Comparison of ENCODE assay signal across 25 cellular contexts in the genomic region with DNA sequence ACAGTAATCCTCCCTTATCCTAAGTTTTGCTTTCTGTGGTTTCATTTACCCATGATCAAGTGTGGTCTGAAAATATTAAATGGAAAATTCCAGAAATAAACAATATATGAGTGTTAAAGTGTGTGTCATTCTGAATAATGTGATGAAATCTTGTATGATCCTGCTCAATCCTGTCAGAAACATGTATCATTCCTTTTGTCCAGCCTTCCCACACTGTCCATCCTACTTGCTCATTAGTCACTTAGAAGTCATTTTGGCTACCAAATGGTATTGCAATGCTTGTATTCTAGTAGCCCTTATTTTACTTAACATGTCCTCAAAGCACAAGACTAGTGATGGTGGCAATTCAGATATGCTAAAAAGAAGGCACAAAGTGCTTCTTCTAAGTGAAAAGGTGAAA.
DNase-seq lines count a peak whose midpoint lies in the region; ATAC-seq and TF ChIP-seq lines count a peak whose summit lies in the region.
"Had no signal": no experiment of that assay in that cellular context is flagged by ENCODE, and none has a peak within 500 bp of the region (broad histone marks: within the 10 kb centered on the region; RNA-seq: fewer than 3 reads in every experiment).

No MANE protein-coding gene starts in this region.

- H3K36me3 Mint-ChIP-seq in endodermal cell (ENCODE audit: low read depth), result no peaks in the 10 kb centered on the region
- no peaks in the 10 kb centered on the region for H3K36me3 Mint-ChIP-seq in effector memory CD8-positive, alpha-beta T cell (ENCODE audit: insufficient read depth)
- H3K36me3 Mint-ChIP-seq: activated naive CD4-positive, alpha-beta T cell treated with anti-CD3 and anti-CD28 coated beads, Interleukin-2, amount 50 U/mL, for 24 hours; CD4-positive, CD25-positive, alpha-beta regulatory T cell had no signal

- H3K27ac Mint-ChIP-seq in endodermal cell, result no peak overlapping the region
- no peak overlapping the region for H3K27ac Mint-ChIP-seq in effector memory CD8-positive, alpha-beta T cell
- H3K27ac Mint-ChIP-seq: activated naive CD4-positive, alpha-beta T cell treated with anti-CD3 and anti-CD28 coated beads, Interleukin-2, amount 50 U/mL, for 24 hours; CD4-positive, CD25-positive, alpha-beta regulatory T cell had no signal

- H3K27me3 ChIP-seq in adipocyte (replicated peaks; ENCODE audit: control insufficient read depth, insufficient read depth, low read length), result no peaks in the 10 kb centered on the region
- H3K27me3 ChIP-seq in endodermal cell (ENCODE audit: control insufficient read depth, insufficient read depth, low read length, poor library complexity, severe bottlenecking), result no peaks in the 10 kb centered on the region
- H3K27me3 ChIP-seq: right lobe of liver, SJSA1 had no signal

- no peak overlapping the region for H3K9ac ChIP-seq in adipocyte (ENCODE audit: low read length)
- no peak overlapping the region for H3K9ac ChIP-seq in endodermal cell (ENCODE audit: extremely low read depth, low read length, poor library complexity, severe bottlenecking)

- in situ Hi-C loops in G401 (cut with HindIII; ENCODE audit: low sequenced_read_pairs), result no loop called here

- H3K4me1 ChIP-seq in adipocyte (ENCODE audit: control insufficient read depth, insufficient read depth, low read length) (peaks cover 10% of the 10 kb centered on the region), endodermal cell (ENCODE audit: control insufficient read depth, insufficient read depth, low read length) (no peaks in the 10 kb centered on the region)
- H3K4me1 ChIP-seq: right lobe of liver, SJSA1 had no signal

- peaks cover 11% of the 10 kb centered on the region for H3K27me3 Mint-ChIP-seq in endodermal cell (ENCODE audit: insufficient read depth)
- no peaks in the 10 kb centered on the region for H3K27me3 Mint-ChIP-seq in effector memory CD8-positive, alpha-beta T cell
- H3K27me3 Mint-ChIP-seq: activated naive CD4-positive, alpha-beta T cell treated with anti-CD3 and anti-CD28 coated beads, Interleukin-2, amount 50 U/mL, for 24 hours; CD4-positive, CD25-positive, alpha-beta regulatory T cell had no signal

- H3K36me3 ChIP-seq in adipocyte (ENCODE audit: control insufficient read depth, insufficient read depth, low read length, severe bottlenecking), result no peaks in the 10 kb centered on the region
- H3K36me3 ChIP-seq in endodermal cell (ENCODE audit: control insufficient read depth, insufficient read depth, low read length), result no peaks in the 10 kb centered on the region
- H3K36me3 ChIP-seq: right lobe of liver, SJSA1 had no signal

- H3K4me1 Mint-ChIP-seq in endodermal cell, result no peaks in the 10 kb centered on the region
- no peaks in the 10 kb centered on the region for H3K4me1 Mint-ChIP-seq in effector memory CD8-positive, alpha-beta T cell (ENCODE audit: low read depth in 2 of 2)
- H3K4me1 Mint-ChIP-seq: activated naive CD4-positive, alpha-beta T cell treated with anti-CD3 and anti-CD28 coated beads, Interleukin-2, amount 50 U/mL, for 24 hours; CD4-positive, CD25-positive, alpha-beta regulatory T cell had no signal

- H3K9me3 ChIP-seq in adipocyte (ENCODE audit: control insufficient read depth, low read length), result no peaks in the 10 kb centered on the region
- H3K9me3 ChIP-seq in endodermal cell (ENCODE audit: control insufficient read depth, low read length), result peaks cover 21% of the 10 kb centered on the region
- H3K9me3 ChIP-seq: right lobe of liver had no signal

- H3K27ac ChIP-seq in endodermal cell (ENCODE audit: low read depth, low read length), result no peak overlapping the region
- H3K27ac ChIP-seq: right lobe of liver, SJSA1 had no signal

- H3K9me3 Mint-ChIP-seq in endodermal cell, result peaks cover 4% of the 10 kb centered on the region
- peaks cover 8 to 11% of the 10 kb centered on the region in 2 donors for H3K9me3 Mint-ChIP-seq in effector memory CD8-positive, alpha-beta T cell

- ATAC-seq in effector memory CD8-positive, alpha-beta T cell (replicated peaks), result no peak
- ATAC-seq: Panc1, right lobe of liver had no signal

- H3K4me3 ChIP-seq in adipocyte (ENCODE audit: low read length) (no peak overlapping the region), endodermal cell (ENCODE audit: low read length) (no peak overlapping the region)
- H3K4me3 ChIP-seq: right lobe of liver, SJSA1 had no signal

- DNase-seq in HCEC 1CT (peak; percentile 90), adipocyte (ENCODE audit: low read depth) (peak; percentile 24), fibroblast of peridontal ligament (ENCODE audit: extremely low read depth) (peak; percentile 62), endodermal cell (no peak), G401 (ENCODE audit: low spot score) (no peak)
- no peak for DNase-seq in stimulated activated CD4-positive, alpha-beta T cell treated with anti-CD3 and anti-CD28 coated beads, Interleukin-15, amount 100 ng/mL, for 24 hours
- DNase-seq in effector memory CD8-positive, alpha-beta T cell, result no peak
- DNase-seq: activated CD4-positive, alpha-beta T cell treated with anti-CD3 and anti-CD28 coated beads, Interleukin-2, amount 50 U/mL, for 4 hours; activated CD4-positive, CD25-positive, alpha-beta regulatory T cell; activated CD8-positive, alpha-beta memory T cell treated with anti-CD3 and anti-CD28 coated beads, Interleukin-2, amount 50 U/mL, for 48 hours; anterior cingulate cortex; CD4-positive, CD25-positive, alpha-beta regulatory T cell; central memory CD4-positive, alpha-beta T cell; GOT3; head of caudate nucleus; mesendoderm; NCI-H1092 treated with DMSO at 0.1 percent for 48 hours; NCI-H1930; NCI-H526; posterior cingulate gyrus; right lobe of liver; stimulated activated naive CD4-positive, alpha-beta T cell had no signal

- no peak overlapping the region for H3K4me3 Mint-ChIP-seq in endodermal cell
- H3K4me3 Mint-ChIP-seq in effector memory CD8-positive, alpha-beta T cell, result no peak overlapping the region
- H3K4me3 Mint-ChIP-seq: activated naive CD4-positive, alpha-beta T cell treated with anti-CD3 and anti-CD28 coated beads, Interleukin-2, amount 50 U/mL, for 24 hours; CD4-positive, CD25-positive, alpha-beta regulatory T cell had no signal

- TF ChIP-seq CTCF in endodermal cell (conservative IDR thresholded peaks at IDR 0.05), result no peak

Comparison
In these comparisons a context has a peak if more than half of its experiments do, and no peak if none do; other contexts are left out.
1. DNase-seq: peak in HCEC 1CT (single experiment), adipocyte (single experiment) and fibroblast of peridontal ligament (single experiment); none in stimulated activated CD4-positive, alpha-beta T cell treated with anti-CD3 and anti-CD28 coated beads, Interleukin-15, amount 100 ng/mL, for 24 hours (single experiment), endodermal cell (single experiment), effector memory CD8-positive, alpha-beta T cell (0 of 3) and G401 (single experiment).